8 cellular contexts compared by ENCODE assay signal in the genomic region with DNA sequence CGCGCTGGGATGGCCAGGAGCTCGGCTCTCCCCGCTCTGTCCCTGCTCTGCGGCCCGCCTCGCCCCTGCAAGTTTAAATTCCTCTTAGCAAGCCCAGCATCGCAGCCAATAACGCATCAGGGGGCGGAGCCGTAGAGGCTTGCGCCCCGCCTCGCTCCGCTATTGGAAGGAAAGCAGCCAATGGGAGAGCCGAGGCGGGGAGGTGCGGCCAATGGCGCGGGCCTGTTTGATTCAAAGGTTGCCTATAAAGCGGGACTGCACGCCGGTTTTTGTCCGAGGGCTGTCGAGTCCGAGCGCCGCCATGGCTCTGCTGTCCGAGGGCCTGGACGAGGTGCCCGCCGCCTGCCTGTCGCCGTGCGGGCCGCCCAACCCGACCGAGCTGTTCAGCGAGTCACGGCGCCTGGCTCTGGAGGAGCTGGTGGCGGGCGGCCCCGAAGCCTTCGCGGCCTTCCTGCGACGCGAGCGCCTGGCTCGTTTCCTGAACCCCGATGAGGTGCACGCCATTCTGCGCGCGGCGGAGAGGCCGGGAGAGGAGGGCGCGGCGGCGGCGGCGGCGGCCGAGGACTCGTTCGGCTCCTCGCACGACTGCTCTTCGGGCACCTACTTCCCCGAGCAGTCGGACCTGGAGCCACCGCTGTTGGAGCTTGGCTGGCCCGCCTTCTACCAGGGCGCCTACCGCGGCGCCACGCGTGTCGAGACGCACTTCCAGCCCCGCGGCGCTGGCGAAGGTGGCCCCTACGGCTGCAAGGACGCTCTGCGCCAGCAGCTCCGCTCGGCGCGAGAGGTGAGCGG. TPM values are rescaled to one million over a fixed set of nuclear protein-coding genes. Genes with fewer than 3 reads are reported as not detected.
A peak's percentile ranks its signal among the peaks of the same experiment; 100 is the strongest.
DNase-seq lines count a peak whose midpoint lies in the region; ATAC-seq, FAIRE-seq and TF ChIP-seq lines count a peak whose summit lies in the region.

A gene with protein sequence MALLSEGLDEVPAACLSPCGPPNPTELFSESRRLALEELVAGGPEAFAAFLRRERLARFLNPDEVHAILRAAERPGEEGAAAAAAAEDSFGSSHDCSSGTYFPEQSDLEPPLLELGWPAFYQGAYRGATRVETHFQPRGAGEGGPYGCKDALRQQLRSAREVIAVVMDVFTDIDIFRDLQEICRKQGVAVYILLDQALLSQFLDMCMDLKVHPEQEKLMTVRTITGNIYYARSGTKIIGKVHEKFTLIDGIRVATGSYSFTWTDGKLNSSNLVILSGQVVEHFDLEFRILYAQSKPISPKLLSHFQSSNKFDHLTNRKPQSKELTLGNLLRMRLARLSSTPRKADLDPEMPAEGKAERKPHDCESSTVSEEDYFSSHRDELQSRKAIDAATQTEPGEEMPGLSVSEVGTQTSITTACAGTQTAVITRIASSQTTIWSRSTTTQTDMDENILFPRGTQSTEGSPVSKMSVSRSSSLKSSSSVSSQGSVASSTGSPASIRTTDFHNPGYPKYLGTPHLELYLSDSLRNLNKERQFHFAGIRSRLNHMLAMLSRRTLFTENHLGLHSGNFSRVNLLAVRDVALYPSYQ (plus strand): TSS at position 276 of the 792 bp plus-strand sequence. CDS start 26 bp downstream, at position 302.

- ATAC-seq in HG03378 (IDR thresholded peaks at IDR 0.05; ENCODE audit: unreplicated experiment): peak; percentile 84

- no peak for FAIRE-seq in keratinocyte (lab: Jason Lieb, UNC)

- H4K20me1 ChIP-seq in keratinocyte (ENCODE audit: control insufficient read depth, extremely low read depth, insufficient read depth, low read length): no peaks in the 10 kb centered on the region

- peak within 1 kb of the TSS; percentile 68 to 88 (median 82) for H3K4me3 ChIP-seq in keratinocyte (ENCODE audit: control insufficient read depth in 2 of 3, extremely low read depth in 1 of 3, insufficient read depth in 2 of 3, low read depth in 1 of 3, low read length in 3 of 3)

- peak within 1 kb of the TSS; percentile 67 for H3K27ac ChIP-seq in keratinocyte (ENCODE audit: control insufficient read depth, insufficient read depth, low read length)

- H3K9ac ChIP-seq in keratinocyte (ENCODE audit: control insufficient read depth, extremely low read depth, insufficient read depth, low read length): peak within 1 kb of the TSS; percentile 81

- H3K79me2 ChIP-seq in keratinocyte (ENCODE audit: control insufficient read depth, insufficient read depth, low read length): peaks cover 46% of the 10 kb centered on the region

- H3K4me2 ChIP-seq in keratinocyte (ENCODE audit: control insufficient read depth, extremely low read depth, insufficient read depth, low read depth, low read length): peak within 1 kb of the TSS; percentile 77

- H3K36me3 ChIP-seq in keratinocyte (ENCODE audit: control insufficient read depth in 2 of 2, extremely low read depth in 1 of 2, insufficient read depth in 2 of 2, low read length in 2 of 2): peaks cover 0 to 3% of the 10 kb centered on the region in 2 experiments

- no peaks in the 10 kb centered on the region for H3K27me3 ChIP-seq in keratinocyte (ENCODE audit: control insufficient read depth, extremely low read depth, insufficient read depth, low read length)

- no peaks in the 10 kb centered on the region for H3K9me3 ChIP-seq in keratinocyte (ENCODE audit: control insufficient read depth, low read depth, low read length)

- peak; percentile 93 for TF ChIP-seq POLR2A in GM19099 (IDR thresholded peaks at IDR 0.05; ENCODE audit: extremely low read depth, insufficient read length, low read depth)

- no peak for TF ChIP-seq CTCF in keratinocyte (optimal IDR thresholded peaks at IDR 0.05 in 1 of 3, IDR thresholded peaks at IDR 0.05 in 1 of 3, conservative IDR thresholded peaks at IDR 0.05 in 1 of 3; ENCODE audit: extremely low read depth in 1 of 3, insufficient read depth in 2 of 3, low read length in 3 of 3)

- dilution Hi-C loops in keratinocyte (cut with MboI; ENCODE audit: extremely low pct_ligation_motif_present, low sequenced_read_pairs): no loop called here

- peak within 1 kb of the TSS; percentile 87 for H2AFZ ChIP-seq in keratinocyte (ENCODE audit: control insufficient read depth, low read length)

- no peaks in the 10 kb centered on the region for H3K9me1 ChIP-seq in keratinocyte (ENCODE audit: control insufficient read depth, extremely low read depth, insufficient read depth, low read length)

- peak; percentile 96 to 97 for DNase-seq in AML-193 (lab: John Stamatoyannopoulos, UW)
- DNase-seq in NCI-H446 treated with DMSO at 0.1 percent for 48 hours (lab: John Stamatoyannopoulos, UW): peak; percentile 97
- peak; percentile 88 for DNase-seq in activated CD4-positive, CD25-positive, alpha-beta regulatory T cell treated with anti-CD3 and anti-CD28 coated beads, Interleukin-2, amount 50 U/mL, for 16 hours (ENCODE audit: low read depth, low spot score)
- DNase-seq in cerebellar cortex (ENCODE audit: low spot score): peak; percentile 98
- DNase-seq in keratinocyte (ENCODE audit: low read depth, low spot score): peak; percentile 90
- DNase-seq in stimulated activated CD4-positive, alpha-beta T cell treated with anti-CD3 and anti-CD28 coated beads, Interleukin-15, amount 100 ng/mL, for 1 hour (ENCODE audit: low read depth in 1 of 2, low spot score in 1 of 2): peak; percentile 81 to 90

- H3K4me1 ChIP-seq in keratinocyte (ENCODE audit: control insufficient read depth, extremely low read depth, insufficient read depth, low read length): peaks cover 23% of the 10 kb centered on the region

RNA-seq across cellular contexts. Expression of the gene that starts here (rescaled TPM):
- 8.5 to 33.1 TPM (median 32.1 TPM) in 3 replicates for polyA plus RNA-seq in keratinocyte
- 1.2 TPM for polyA plus RNA-seq in keratinocyte (2011; ENCODE audit: low read depth)
- polyA plus RNA-seq in keratinocyte (2011; cell fraction: cytosol; rRNA removed): 11.3 and 17.1 TPM in 2 replicates
- polyA plus RNA-seq in keratinocyte (2011; cell fraction: nucleus; rRNA removed): 12.3 and 13.2 TPM in 2 replicates
- polyA plus RNA-seq in keratinocyte (2012; ENCODE audit: low replicate concordance): 0.97 and 19.3 TPM in 2 replicates
- 5.9 to 26.8 TPM (median 19.0 TPM) in 3 replicates for polyA minus RNA-seq in keratinocyte
- 8.1 TPM for polyA minus RNA-seq in keratinocyte (2011; cell fraction: cytosol; rRNA and poly(A)+ RNA removed)
- polyA minus RNA-seq in keratinocyte (2011; cell fraction: nucleus; rRNA and poly(A)+ RNA removed): 5.5 and 6.3 TPM in 2 replicates

Comparison
In these comparisons a context has a peak if more than half of its experiments do, and no peak if none do; other contexts are left out.
1. Peak in every context shown above with its lines: DNase-seq, ATAC-seq, H3K4me3 ChIP-seq and H3K27ac ChIP-seq.